10 cellular contexts compared by ENCODE assay signal in the genomic region with DNA sequence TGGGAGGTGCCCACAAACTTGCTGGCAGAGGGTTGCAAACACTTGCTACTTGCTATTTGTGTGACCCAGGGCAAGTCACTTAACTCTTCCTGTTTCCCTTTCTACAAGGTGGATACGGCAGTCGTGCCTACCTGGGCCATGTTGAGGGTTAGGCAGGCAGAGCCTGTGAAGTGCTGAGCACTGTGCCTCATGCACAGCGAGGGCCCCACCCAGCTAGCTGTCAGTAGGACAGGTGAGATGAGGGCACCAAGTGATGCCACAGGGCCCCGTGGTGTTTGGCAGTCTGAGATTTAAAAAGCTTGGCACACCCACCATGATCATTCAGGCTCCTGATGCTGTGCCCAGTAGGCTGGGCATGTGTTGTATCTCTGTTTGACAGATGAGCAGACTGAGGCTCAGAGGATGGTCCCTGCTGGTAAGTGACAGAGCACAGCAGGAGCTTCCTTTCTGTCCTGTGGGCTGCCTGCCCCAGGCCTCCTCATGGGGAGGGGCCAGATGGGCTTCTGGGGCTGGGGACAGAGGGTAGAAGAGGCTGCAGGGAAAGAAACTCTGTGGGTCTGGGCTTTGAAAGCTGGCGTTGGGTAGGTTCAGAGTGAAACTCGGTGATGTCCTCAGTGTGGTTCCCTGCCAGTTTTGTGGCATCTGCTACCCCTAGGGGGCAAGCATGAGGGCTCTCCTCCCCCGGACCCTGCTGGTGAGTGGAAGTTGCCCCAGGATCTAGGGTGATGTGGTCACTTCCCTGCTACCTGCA. TPM values are rescaled to one million over a fixed set of nuclear protein-coding genes. Genes with fewer than 3 reads are reported as not detected.
DNase-seq lines count a peak whose midpoint lies in the region; ATAC-seq and TF ChIP-seq lines count a peak whose summit lies in the region.
"Had no signal": no experiment of that assay in that cellular context is flagged by ENCODE, and none has a peak within 500 bp of the region (broad histone marks: within the 10 kb centered on the region; RNA-seq: fewer than 3 reads in every experiment).

No MANE protein-coding gene starts in this region.

- H3K9me3 ChIP-seq in heart right ventricle: no peaks in the 10 kb centered on the region
- H3K9me3 ChIP-seq in CD8-positive, alpha-beta T cell (ENCODE audit: low read length): no peaks in the 10 kb centered on the region
- no peaks in the 10 kb centered on the region for H3K9me3 ChIP-seq in ovary
- H3K9me3 ChIP-seq: left lung had no signal

- WGBS in heart right ventricle, 2 donors: 56 to 57% methylated on average over 7 of the region's 7 CpGs
- WGBS in ovary, 3 donors: 75 to 79% (median 78%) methylated on average over 7 of the region's 7 CpGs

- no peak overlapping the region for H3K4me3 Mint-ChIP-seq in CD8-positive, alpha-beta T cell

- DNase-seq in AG09309 (ENCODE audit: low read depth) (no peak), GM13977 (ENCODE audit: low spot score) (no peak), RPMI8226 (peak; percentile 25), heart right ventricle (no peak), ecto neural progenitor cell (ENCODE audit: low spot score) (no peak), inferior parietal cortex (ENCODE audit: extremely low spot score) (no peak), ovary (no peak)
- no peak for DNase-seq in CD8-positive, alpha-beta T cell
- DNase-seq: left lung, NCI-H1436 had no signal

- no peak overlapping the region for H3K27ac Mint-ChIP-seq in CD8-positive, alpha-beta T cell

- intact Hi-C loops in heart right ventricle (cut with DNase I) (loop anchor here in 2 of 10 donors (5.0 to 10.0 kb wide), 2 partner anchors 41 to 109 kb away; no protein-coding TSS in a partner anchor), ovary (cut with DNase I) (no loop called here)
- intact Hi-C loops in CD8-positive, alpha-beta T cell (cut with DNase I, micrococcal nuclease): no loop called here

- CTCF ChIA-PET in CD8-positive, alpha-beta T cell (lab: Charles Lee): interaction anchor here (1.2 kb wide), 1 partner anchor 125 kb away, joined by 3 read pairs; no protein-coding TSS in a partner anchor

- peak in 5 of 8 donors; percentile 12 to 37 (median 25) for ATAC-seq in heart right ventricle
- ATAC-seq in CD8-positive, alpha-beta T cell: no peak
- ATAC-seq: left lung had no signal

- H3K36me3 Mint-ChIP-seq in CD8-positive, alpha-beta T cell: no peaks in the 10 kb centered on the region

- in situ Hi-C loops in GM13977 (cut with MboI; ENCODE audit: low pct_unique_long_range_greater_than_20kb, low sequenced_read_pairs, unreplicated experiment): no loop called here

- H3K27ac ChIP-seq in heart right ventricle (peak overlapping the region in 5 of 10 donors; percentile 7 to 75 (median 36)), ovary (no peak overlapping the region)
- no peak overlapping the region for H3K27ac ChIP-seq in CD8-positive, alpha-beta T cell (ENCODE audit: low read depth, low read length)
- H3K27ac ChIP-seq: left lung had no signal

- TF ChIP-seq CTCF in AG09309 (IDR thresholded peaks at IDR 0.05; ENCODE audit: control insufficient read depth, insufficient read depth, low read depth, low read length, missing control alignments): peak; percentile 15
- TF ChIP-seq CTCF in GM13977 (IDR thresholded peaks at IDR 0.05; ENCODE audit: extremely low read depth, insufficient read depth, missing control alignments): peak; percentile 24
- TF ChIP-seq CTCF in heart right ventricle (IDR thresholded peaks at IDR 0.05): peak in 5 of 9 donors; percentile 6 to 35 (median 27)
- TF ChIP-seq CTCF in CD8-positive, alpha-beta T cell (IDR thresholded peaks at IDR 0.05): no peak
- TF ChIP-seq CTCF in ovary (IDR thresholded peaks at IDR 0.05): no peak

- no peaks in the 10 kb centered on the region for H3K9me3 Mint-ChIP-seq in CD8-positive, alpha-beta T cell

- H3K4me3 ChIP-seq in AG09309 (ENCODE audit: control insufficient read depth, low read depth, low read length) (no peak overlapping the region), heart right ventricle (no peak overlapping the region), ovary (no peak overlapping the region)
- H3K4me3 ChIP-seq in CD8-positive, alpha-beta T cell (ENCODE audit: low read depth, low read length): no peak overlapping the region
- H3K4me3 ChIP-seq: left lung had no signal

- no peak for TF ChIP-seq EP300 in ovary (IDR thresholded peaks at IDR 0.05)

- H3K27me3 ChIP-seq in heart right ventricle (no peaks in the 10 kb centered on the region), ovary (no peaks in the 10 kb centered on the region)
- no peaks in the 10 kb centered on the region for H3K27me3 ChIP-seq in CD8-positive, alpha-beta T cell (ENCODE audit: insufficient read depth, low read length)
- H3K27me3 ChIP-seq: left lung had no signal

- POLR2A ChIA-PET in CD8-positive, alpha-beta T cell (lab: Charles Lee): no interaction called here

- H3K4me1 ChIP-seq in heart right ventricle: peaks cover 16 to 85% (median 56%) of the 10 kb centered on the region in 9 donors
- H3K4me1 ChIP-seq in CD8-positive, alpha-beta T cell (ENCODE audit: insufficient read depth, low read length): no peaks in the 10 kb centered on the region
- peaks cover 1% of the 10 kb centered on the region for H3K4me1 ChIP-seq in ovary (ENCODE audit: insufficient read depth)

- TF ChIP-seq POLR2A in ovary (IDR thresholded peaks at IDR 0.05): no peak

- H3K4me1 Mint-ChIP-seq in CD8-positive, alpha-beta T cell (ENCODE audit: low read depth): no peaks in the 10 kb centered on the region

- H3K36me3 ChIP-seq in heart right ventricle (no peaks in the 10 kb centered on the region), ovary (no peaks in the 10 kb centered on the region)
- no peaks in the 10 kb centered on the region for H3K36me3 ChIP-seq in CD8-positive, alpha-beta T cell (ENCODE audit: insufficient read depth, low read length)
- H3K36me3 ChIP-seq: left lung had no signal

- no peaks in the 10 kb centered on the region for H3K27me3 Mint-ChIP-seq in CD8-positive, alpha-beta T cell (ENCODE audit: low read depth)

RNA-seq across cellular contexts. Expression of a gene that starts 59.3 kb away (rescaled TPM):
- 100 to 1,000 TPM in 4 of 10 donors, 10 to 100 TPM in 6; 74.2 to 140 (median 95.2) TPM for total RNA-seq in heart right ventricle
- polyA plus RNA-seq in heart right ventricle: 10 to 100 TPM; 37.7 to 42.6 TPM
- 1 to 10 TPM; 6.1 to 6.3 TPM for total RNA-seq in CD8-positive, alpha-beta T cell
- 10 to 100 TPM in 4 of 7 donors, 1 to 10 TPM in 3; 2.1 to 25.1 (median 14.4) TPM for total RNA-seq in ovary
- polyA plus RNA-seq in ovary: 10 to 100 TPM; 11.6 to 35.3 TPM

Comparison
In these comparisons a context has a peak if more than half of its experiments do, and no peak if none do; other contexts are left out.
1. CTCF ChIP-seq: peak in AG09309 (single experiment), GM13977 (single experiment) and heart right ventricle (5 of 9); none in CD8-positive, alpha-beta T cell (single experiment) and ovary (0 of 3).